1 cellular context compared by ENCODE assay signal in genomic region chr10:124747745-124748144, GRCh38.
TF ChIP-seq lines count a peak whose summit lies in the region.

No MANE protein-coding gene starts in this region.

TF ChIP-seq in K562, 482 proteins besides CTCF, POLR2A, EP300 and RAD21:
- TF ChIP-seq TFE3 (CRISPR knock-in tag; IDR thresholded peaks at IDR 0.05): peak; percentile 58
- no peak for TF ChIP-seq HOMEZ (CRISPR knock-in tag; IDR thresholded peaks at IDR 0.05)
- TF ChIP-seq RFX7 (CRISPR knock-in tag; IDR thresholded peaks at IDR 0.05): no peak
